1 cellular context compared by ENCODE assay signal in genomic region chr22:45878051-45878764, GRCh38.
TF ChIP-seq lines count a peak whose summit lies in the region.

No MANE protein-coding gene starts in this region.

TF ChIP-seq in GM23338, 12 proteins besides CTCF, POLR2A, EP300 and RAD21 (continued from another document):
- TF ChIP-seq REST (IDR thresholded peaks at IDR 0.05; ENCODE audit: unreplicated experiment) (no peak), STAT1 (IDR thresholded peaks at IDR 0.05; ENCODE audit: unreplicated experiment) (no peak), ETS1 (IDR thresholded peaks at IDR 0.05) (no peak), ZNF331 (CRISPR knock-in tag; IDR thresholded peaks at IDR 0.05; ENCODE audit: low read depth) (no peak), EZH2phosphoT487 (IDR thresholded peaks at IDR 0.05; ENCODE audit: unreplicated experiment) (no peak), POLR2AphosphoS5 (IDR thresholded peaks at IDR 0.05; ENCODE audit: low read depth) (no peak), NANOG (IDR thresholded peaks at IDR 0.05; ENCODE audit: borderline replicate concordance) (no peak), EZH2 (IDR thresholded peaks at IDR 0.05; ENCODE audit: low read depth, unreplicated experiment) (no peak)
